ENCODE assay signal across 15 cellular contexts in genomic region chr4:65508169-65508568, GRCh38.
DNase-seq lines count a peak whose midpoint lies in the region; ATAC-seq and TF ChIP-seq lines count a peak whose summit lies in the region.
"Had no signal": no experiment of that assay in that cellular context is flagged by ENCODE, and none has a peak within 500 bp of the region (broad histone marks: within the 10 kb centered on the region; RNA-seq: fewer than 3 reads in every experiment).

No MANE protein-coding gene starts in this region.

- H3K36me3 ChIP-seq in Panc1 (ENCODE audit: control insufficient read depth, insufficient read depth, low read length) (no peaks in the 10 kb centered on the region), psoas muscle (ENCODE audit: insufficient read depth in 1 of 2, low read depth in 1 of 2) (no peaks in the 10 kb centered on the region)
- H3K36me3 ChIP-seq: ascending aorta had no signal

- no peak overlapping the region for H3K27ac ChIP-seq in Panc1 (ENCODE audit: low read length)
- no peak overlapping the region for H3K27ac ChIP-seq in psoas muscle
- H3K27ac ChIP-seq: ascending aorta had no signal

- H3K4me1 ChIP-seq in Panc1 (ENCODE audit: control insufficient read depth, insufficient read depth, low read length) (no peaks in the 10 kb centered on the region), psoas muscle (no peaks in the 10 kb centered on the region)
- H3K4me1 ChIP-seq: ascending aorta had no signal

- in situ Hi-C loops in Panc1 (cut with HindIII; ENCODE audit: low pct_unique_long_range_greater_than_20kb, low sequenced_read_pairs): no loop called here

- ATAC-seq in Panc1: peak; percentile 30; the same call in 1 of the 2 replicates
- ATAC-seq in psoas muscle: no peak
- no peak for ATAC-seq in HG03045 (IDR thresholded peaks at IDR 0.05; ENCODE audit: unreplicated experiment)

- BruUV-seq in Panc1 (replicated peaks; lab: Mats Ljungman, UMichigan): no TSS peak

- POLR2A ChIA-PET in Panc1 (lab: Charles Lee): no interaction called here

- no peaks in the 10 kb centered on the region for H3K9me3 ChIP-seq in Panc1 (ENCODE audit: control insufficient read depth, insufficient read depth, low read depth, low read length)
- H3K9me3 ChIP-seq in psoas muscle: no peaks in the 10 kb centered on the region

- DNase-seq in GM04503 (ENCODE audit: low read depth) (peak; percentile 21), Panc1 (ENCODE audit: low read depth, low spot score) (no peak), epithelial cell of proximal tubule (ENCODE audit: low read depth) (peak; percentile 13), retinal pigment epithelial cell (ENCODE audit: low read depth) (peak; percentile 71), ureter (ENCODE audit: low spot score) (no peak), psoas muscle (no peak)
- DNase-seq in activated T-cell treated with anti-CD3 and anti-CD28 coated beads, Interleukin-2, amount 50 U/mL, for 48 hours: no peak
- DNase-seq: activated CD4-positive, alpha-beta T cell treated with anti-CD3 and anti-CD28 coated beads, Interleukin-2, amount 10 ng/mL, durations not matched to agents 7 days and 5 days; Calu3; mesendoderm; MM.1S; nucleus accumbens; stimulated activated CD4-positive, alpha-beta T cell treated with anti-CD3 and anti-CD28 coated beads, Interleukin-15, amount 100 ng/mL, for 24 hours had no signal

- TF ChIP-seq CTCF in Panc1 (IDR thresholded peaks at IDR 0.05) (no peak), epithelial cell of proximal tubule (conservative IDR thresholded peaks at IDR 0.05; ENCODE audit: low read depth, low read length) (no peak), retinal pigment epithelial cell (conservative IDR thresholded peaks at IDR 0.05; ENCODE audit: low read depth, low read length) (no peak), psoas muscle (IDR thresholded peaks at IDR 0.05) (no peak)

- H3K27me3 ChIP-seq in Panc1 (ENCODE audit: control insufficient read depth, insufficient read depth, low read length): no peaks in the 10 kb centered on the region
- no peaks in the 10 kb centered on the region for H3K27me3 ChIP-seq in psoas muscle (ENCODE audit: insufficient read depth in 3 of 3, low read length in 2 of 3)
- H3K27me3 ChIP-seq: ascending aorta had no signal

- WGBS in psoas muscle, 3 donors: 62 to 76% (median 69%) methylated on average over 2 of the region's 2 CpGs

- CTCF ChIA-PET in Panc1 (lab: Charles Lee): no interaction called here

- H3K4me3 ChIP-seq in Panc1 (ENCODE audit: low read depth in 2 of 2, low read length in 2 of 2): no peak overlapping the region
- H3K4me3 ChIP-seq in epithelial cell of proximal tubule (ENCODE audit: low read depth, low read length): no peak overlapping the region
- no peak overlapping the region for H3K4me3 ChIP-seq in retinal pigment epithelial cell (ENCODE audit: low read length)
- H3K4me3 ChIP-seq in psoas muscle: no peak overlapping the region
- H3K4me3 ChIP-seq: ascending aorta had no signal

- intact Hi-C loops in Panc1 (cut with micrococcal nuclease; ENCODE audit: unreplicated experiment): no loop called here
- intact Hi-C loops in psoas muscle (cut with DNase I): no loop called here

Comparison
In these comparisons a context has a peak if more than half of its experiments do, and no peak if none do; other contexts are left out.
1. DNase-seq: peak in GM04503 (single experiment), epithelial cell of proximal tubule (single experiment) and retinal pigment epithelial cell (single experiment); none in Panc1 (single experiment), ureter (single experiment), psoas muscle (0 of 2) and activated T-cell treated with anti-CD3 and anti-CD28 coated beads, Interleukin-2, amount 50 U/mL, for 48 hours (0 of 2).